ENCODE assay signal across 18 cellular contexts in the genomic region with DNA sequence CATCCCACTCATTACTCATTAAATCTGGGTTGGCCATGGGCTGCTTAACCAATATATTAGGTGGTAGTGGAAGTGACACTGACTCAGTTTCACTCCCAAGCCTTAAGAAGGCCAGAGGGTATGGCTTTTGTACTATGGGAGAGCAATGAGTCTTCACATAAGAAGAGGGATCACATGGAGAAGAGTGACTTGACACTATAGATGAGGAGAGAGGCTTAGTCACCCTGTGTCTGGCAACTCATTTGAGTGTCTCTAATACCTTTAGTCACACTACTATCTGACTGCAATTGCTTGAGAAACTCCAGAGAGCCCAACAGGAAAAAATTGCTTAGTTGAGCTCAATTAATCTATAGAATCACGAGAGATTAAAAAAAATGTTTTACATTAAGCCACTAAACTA.
"Had no signal": no experiment of that assay in that cellular context is flagged by ENCODE, and none has a peak within 500 bp of the region (broad histone marks: within the 10 kb centered on the region; RNA-seq: fewer than 3 reads in every experiment).

No MANE protein-coding gene starts in this region.

- H3K27me3 ChIP-seq: colonic mucosa, esophagus squamous epithelium, gastroesophageal sphincter, heart right ventricle, neural progenitor cell, ovary, stomach, testis had no signal

- H3K36me3 ChIP-seq: colonic mucosa, esophagus squamous epithelium, gastroesophageal sphincter, heart right ventricle, neural progenitor cell, ovary, stomach, upper lobe of left lung had no signal

- H3K9me3 ChIP-seq: colonic mucosa, esophagus squamous epithelium, gastroesophageal sphincter, ovary, stomach, testis, upper lobe of left lung had no signal

- ATAC-seq: activated T-helper 17 cell treated with anti-CD3 and anti-CD28 coated beads, Interleukin-2, amount 50 U/mL, for 72 hours; gastroesophageal sphincter; heart right ventricle; sciatic nerve had no signal

- H3K27ac ChIP-seq: colonic mucosa, esophagus squamous epithelium, gastroesophageal sphincter, heart right ventricle, neural progenitor cell, ovary, stomach, testis, upper lobe of left lung had no signal

- H3K9ac ChIP-seq: neural progenitor cell had no signal

- H3K4me2 ChIP-seq: neural progenitor cell had no signal

- DNase-seq: activated CD4-positive, alpha-beta T cell treated with anti-CD3 and anti-CD28 coated beads, Interleukin-2, amount 50 U/mL, for 4 hours; activated CD4-positive, CD25-positive, alpha-beta regulatory T cell treated with anti-CD3 and anti-CD28 coated beads, Interleukin-2, amount 50 U/mL, for 72 hours; activated naive CD4-positive, alpha-beta T cell treated with anti-CD3 and anti-CD28 coated beads, Interleukin-2, amount 10 ng/mL, durations not matched to agents 7 days and 5 days; central memory CD4-positive, alpha-beta T cell; colonic mucosa; esophagus squamous epithelium; heart right ventricle; ovary; stimulated activated CD4-positive, alpha-beta T cell treated with anti-CD3 and anti-CD28 coated beads, Interleukin-2, amount 100 ng/mL, for 24 hours; stomach; T1000; testis; upper lobe of left lung had no signal

- H3K4me3 ChIP-seq: colonic mucosa, esophagus squamous epithelium, gastroesophageal sphincter, heart right ventricle, lung, neural progenitor cell, ovary, stomach, testis, upper lobe of left lung had no signal

- H2AFZ ChIP-seq: neural progenitor cell had no signal

- H3K4me1 ChIP-seq: colonic mucosa, esophagus squamous epithelium, gastroesophageal sphincter, heart right ventricle, neural progenitor cell, stomach, testis, upper lobe of left lung had no signal
